In genomic region chr1:228263636-228264035, GRCh38 we compare ENCODE assay signal across 39 cellular contexts.
"Had no signal": no experiment of that assay in that cellular context is flagged by ENCODE, and none has a peak within 500 bp of the region (broad histone marks: within the 10 kb centered on the region; RNA-seq: fewer than 3 reads in every experiment).

No MANE protein-coding gene starts in this region.

- H3K4me3 ChIP-seq: ascending aorta, cardiac muscle cell, Peyer's patch, SJSA1 had no signal

- ATAC-seq: activated T-cell treated with anti-CD3 and anti-CD28 coated beads, Interleukin-2, amount 50 U/mL, for 4 hours; PC-3; T-cell had no signal

- DNase-seq: activated B cell treated with CpG ODN at 0.5 μM for 24 hours; activated CD4-positive, alpha-beta memory T cell treated with anti-CD3 and anti-CD28 coated beads for 36 hours; activated CD4-positive, alpha-beta T cell treated with anti-CD3 and anti-CD28 coated beads for 4 hours; activated CD4-positive, alpha-beta T cell treated with anti-CD3 and anti-CD28 coated beads, Interleukin-2, amount 50 U/mL, for 1 hour; activated CD4-positive, CD25-positive, alpha-beta regulatory T cell treated with anti-CD3 and anti-CD28 coated beads, Interleukin-2, amount 50 U/mL, for 72 hours; activated CD8-positive, alpha-beta memory T cell treated with anti-CD3 and anti-CD28 coated beads, Interleukin-2, amount 50 U/mL, for 4 hours; activated effector memory CD4-positive, alpha-beta T cell treated with Interleukin-2 at 50 U/mL for 16 hours; activated naive CD4-positive, alpha-beta T cell treated with anti-CD3 and anti-CD28 coated beads, Interleukin-2, amount 10 ng/mL, durations not matched to agents 7 days and 5 days; activated T-cell treated with anti-CD3 and anti-CD28 coated beads for 4 hours; activated T-cell treated with anti-CD3 and anti-CD28 coated beads, Interleukin-2, amount 50 U/mL, for 4 hours; amniotic stem cell; MM.1S; MV-4-11; NCI-H1092; NCI-H1436 treated with DMSO at 0.1 percent for 48 hours; NCI-H1694 treated with DMSO at 0.1 percent for 48 hours; NCI-H2029; NCI-H2107; NCI-H2171; NCI-H510A; NCI-H526; NCI-H748 treated with DMSO at 0.1 percent for 48 hours; NK-92 treated with Interleukin-12 subunit alpha and Interleukin-12 subunit beta, amount 100 ng/mL, for 24 hours; PC-3; Peyer's patch; RPMI8226; SHP77 treated with DMSO at 0.1 percent for 48 hours; SK-N-SH; T-cell; T-helper 2 cell; T-helper 9 cell had no signal

- H3K4me2 ChIP-seq: KMS-11, SK-N-SH had no signal

- H3K27me3 Mint-ChIP-seq: activated B cell treated with CpG ODN at 0.5 μM for 24 hours; activated CD4-positive, alpha-beta memory T cell treated with anti-CD3 and anti-CD28 coated beads for 36 hours; activated naive CD4-positive, alpha-beta T cell treated with anti-CD3 and anti-CD28 coated beads, Interleukin-2, amount 10 ng/mL, durations not matched to agents 7 days and 5 days; activated naive CD8-positive, alpha-beta T cell; central memory CD8-positive, alpha-beta T cell; T-cell had no signal

- H3K36me3 ChIP-seq: ascending aorta, Peyer's patch, SJSA1 had no signal

- H3K4me1 Mint-ChIP-seq: activated B cell treated with CpG ODN at 0.5 μM for 24 hours; central memory CD8-positive, alpha-beta T cell; T-cell had no signal

- H3K4me3 Mint-ChIP-seq: activated B cell treated with CpG ODN at 0.5 μM for 24 hours; activated CD4-positive, alpha-beta memory T cell treated with anti-CD3 and anti-CD28 coated beads for 36 hours; activated naive CD4-positive, alpha-beta T cell treated with anti-CD3 and anti-CD28 coated beads, Interleukin-2, amount 10 ng/mL, durations not matched to agents 7 days and 5 days; activated naive CD8-positive, alpha-beta T cell; activated T-cell treated with anti-CD3 and anti-CD28 coated beads, Interleukin-2, amount 50 U/mL, for 4 hours; activated T-helper 1 cell treated with anti-CD3 and anti-CD28 coated beads, Interleukin-12 subunit alpha, Interleukin-12 subunit beta, Interleukin-2, Interleukin-4 antibody, amounts not matched to agents 30 ng/mL and 10 ng/mL and 1 ng/mL, durations not matched to agents 14 hours and 24 hours and 36 hours; central memory CD8-positive, alpha-beta T cell; T-cell had no signal

- H3K36me3 Mint-ChIP-seq: activated naive CD4-positive, alpha-beta T cell treated with anti-CD3 and anti-CD28 coated beads, Interleukin-2, amount 10 ng/mL, durations not matched to agents 7 days and 5 days had no signal

- H3K27me3 ChIP-seq: ascending aorta, cardiac muscle cell, Peyer's patch, SJSA1 had no signal

- H3K9ac ChIP-seq: KMS-11, SK-N-SH had no signal

- H3K9me3 ChIP-seq: SJSA1 had no signal

- H3K4me1 ChIP-seq: ascending aorta, Peyer's patch, SJSA1 had no signal

- H3K27ac ChIP-seq: ascending aorta, cardiac muscle cell, KMS-11, Peyer's patch, SJSA1, VCaP had no signal

- H3K27ac Mint-ChIP-seq: activated B cell treated with CpG ODN at 0.5 μM for 24 hours; activated CD4-positive, alpha-beta memory T cell treated with anti-CD3 and anti-CD28 coated beads for 36 hours; activated naive CD4-positive, alpha-beta T cell treated with anti-CD3 and anti-CD28 coated beads, Interleukin-2, amount 10 ng/mL, durations not matched to agents 7 days and 5 days; activated naive CD8-positive, alpha-beta T cell; activated T-helper 1 cell treated with anti-CD3 and anti-CD28 coated beads, Interleukin-12 subunit alpha, Interleukin-12 subunit beta, Interleukin-2, Interleukin-4 antibody, amounts not matched to agents 30 ng/mL and 10 ng/mL and 1 ng/mL, durations not matched to agents 14 hours and 24 hours and 36 hours; T-cell had no signal

- H3K9me3 Mint-ChIP-seq: central memory CD8-positive, alpha-beta T cell had no signal
